ENCODE assay signal across 19 cellular contexts in the genomic region with DNA sequence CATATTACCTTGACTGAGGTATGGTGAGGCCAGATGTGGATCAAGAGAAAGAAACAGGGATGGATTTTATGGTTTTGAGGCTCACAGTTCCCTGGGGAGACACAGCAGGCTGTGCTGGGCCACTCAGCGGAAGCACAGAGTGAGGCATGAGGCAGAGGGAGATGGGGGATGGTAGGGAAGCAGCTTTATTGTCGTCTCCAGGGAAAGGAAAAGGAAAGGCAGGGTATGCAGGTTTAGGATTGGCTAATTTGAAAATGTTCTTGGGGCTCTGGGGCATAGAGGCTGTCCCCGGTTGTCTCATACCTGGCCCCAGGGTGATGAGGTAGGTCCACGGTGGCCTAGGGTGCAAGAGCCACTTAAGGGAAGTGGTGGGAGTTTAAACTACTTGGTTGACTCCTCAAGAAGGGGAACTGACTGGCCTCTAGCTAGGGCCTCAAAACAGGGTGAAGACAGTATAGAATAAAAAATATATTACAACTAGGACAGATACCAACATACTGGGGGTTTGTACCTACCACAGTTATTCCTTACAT.
DNase-seq lines count a peak whose midpoint lies in the region; ATAC-seq and TF ChIP-seq lines count a peak whose summit lies in the region.
"Had no signal": no experiment of that assay in that cellular context is flagged by ENCODE, and none has a peak within 500 bp of the region (broad histone marks: within the 10 kb centered on the region; RNA-seq: fewer than 3 reads in every experiment).

No MANE protein-coding gene starts in this region.

- peaks cover 0 to 8% (median 2%) of the 10 kb centered on the region in 8 donors for H3K9me3 ChIP-seq in spleen

- no peak overlapping the region for H3K27ac Mint-ChIP-seq in activated naive CD8-positive, alpha-beta T cell treated with anti-CD3 and anti-CD28 coated beads, Interleukin-2, amount 50 U/mL, for 24 hours
- H3K27ac Mint-ChIP-seq in activated naive CD8-positive, alpha-beta T cell treated with anti-CD3 and anti-CD28 coated beads for 36 hours, result no peak overlapping the region
- peak overlapping the region; percentile 21 for H3K27ac Mint-ChIP-seq in activated T-helper 17 cell treated with anti-CD3 and anti-CD28 coated beads, Interleukin-2, amount 50 U/mL, for 72 hours
- H3K27ac Mint-ChIP-seq in neural crest cell (ENCODE audit: unreplicated experiment), result peak overlapping the region; percentile 97

- WGBS in spleen, 5 donors, result 67 to 79% (median 75%) methylated on average over 4 of the region's 4 CpGs

- no peaks in the 10 kb centered on the region for H3K36me3 ChIP-seq in spleen

- DNase-seq in activated naive CD8-positive, alpha-beta T cell treated with anti-CD3 and anti-CD28 coated beads, Interleukin-2, amount 50 U/mL, for 24 hours, result no peak
- no peak for DNase-seq in activated naive CD8-positive, alpha-beta T cell treated with anti-CD3 and anti-CD28 coated beads for 36 hours
- no peak for DNase-seq in neural crest cell (ENCODE audit: low read depth, low spot score)
- DNase-seq in spleen, result no peak
- no peak for DNase-seq in dedifferentiated amniotic fluid mesenchymal stem cell (ENCODE audit: extremely low spot score)
- no peak for DNase-seq in SHP77 (lab: John Stamatoyannopoulos, UW)
- DNase-seq: DMS79, H9, KG1, NCI-H1092 treated with DMSO at 0.1 percent for 48 hours, NCI-H1436 treated with DMSO at 0.1 percent for 48 hours, NCI-H1930, NCI-H2227 treated with DMSO at 0.1 percent for 48 hours, NCI-H510A, PC-9, RPMI8226, SHP77 treated with DMSO at 0.1 percent for 48 hours had no signal

- H3K4me3 ChIP-seq in spleen, result no peak overlapping the region
- H3K4me3 ChIP-seq: PC-9, SK-N-MC had no signal

- H3K4me1 ChIP-seq in spleen, result no peaks in the 10 kb centered on the region

- TF ChIP-seq CTCF in neural crest cell (conservative IDR thresholded peaks at IDR 0.05) (no peak), spleen (IDR thresholded peaks at IDR 0.05 in 8 of 11, conservative IDR thresholded peaks at IDR 0.05 in 3 of 11) (no peak)

- no peak for TF ChIP-seq POLR2A in spleen (IDR thresholded peaks at IDR 0.05)

- H3K27me3 Mint-ChIP-seq in activated naive CD8-positive, alpha-beta T cell treated with anti-CD3 and anti-CD28 coated beads, Interleukin-2, amount 50 U/mL, for 24 hours, result peaks cover 5% of the 10 kb centered on the region
- peaks cover 5% of the 10 kb centered on the region for H3K27me3 Mint-ChIP-seq in activated naive CD8-positive, alpha-beta T cell treated with anti-CD3 and anti-CD28 coated beads for 36 hours
- peaks cover 6% of the 10 kb centered on the region for H3K27me3 Mint-ChIP-seq in activated T-helper 17 cell treated with anti-CD3 and anti-CD28 coated beads, Interleukin-2, amount 50 U/mL, for 72 hours
- H3K27me3 Mint-ChIP-seq in neural crest cell (ENCODE audit: low read depth), result no peaks in the 10 kb centered on the region

- H3K36me3 Mint-ChIP-seq in activated naive CD8-positive, alpha-beta T cell treated with anti-CD3 and anti-CD28 coated beads, Interleukin-2, amount 50 U/mL, for 24 hours (ENCODE audit: low read depth), result no peaks in the 10 kb centered on the region
- H3K36me3 Mint-ChIP-seq in activated naive CD8-positive, alpha-beta T cell treated with anti-CD3 and anti-CD28 coated beads for 36 hours, result no peaks in the 10 kb centered on the region
- no peaks in the 10 kb centered on the region for H3K36me3 Mint-ChIP-seq in activated T-helper 17 cell treated with anti-CD3 and anti-CD28 coated beads, Interleukin-2, amount 50 U/mL, for 72 hours (ENCODE audit: low read depth)
- H3K36me3 Mint-ChIP-seq in neural crest cell (ENCODE audit: low read depth), result peaks cover 6% of the 10 kb centered on the region

- H3K4me3 Mint-ChIP-seq in activated naive CD8-positive, alpha-beta T cell treated with anti-CD3 and anti-CD28 coated beads, Interleukin-2, amount 50 U/mL, for 24 hours, result no peak overlapping the region
- no peak overlapping the region for H3K4me3 Mint-ChIP-seq in activated naive CD8-positive, alpha-beta T cell treated with anti-CD3 and anti-CD28 coated beads for 36 hours
- H3K4me3 Mint-ChIP-seq in activated T-helper 17 cell treated with anti-CD3 and anti-CD28 coated beads, Interleukin-2, amount 50 U/mL, for 72 hours, result no peak overlapping the region
- no peak overlapping the region for H3K4me3 Mint-ChIP-seq in neural crest cell
- H3K4me3 Mint-ChIP-seq: H9 had no signal

- peaks cover under 1% of the 10 kb centered on the region for H3K9me3 Mint-ChIP-seq in activated naive CD8-positive, alpha-beta T cell treated with anti-CD3 and anti-CD28 coated beads, Interleukin-2, amount 50 U/mL, for 24 hours
- no peaks in the 10 kb centered on the region for H3K9me3 Mint-ChIP-seq in activated naive CD8-positive, alpha-beta T cell treated with anti-CD3 and anti-CD28 coated beads for 36 hours
- H3K9me3 Mint-ChIP-seq in activated T-helper 17 cell treated with anti-CD3 and anti-CD28 coated beads, Interleukin-2, amount 50 U/mL, for 72 hours, result peaks cover under 1% of the 10 kb centered on the region
- peaks cover 7% of the 10 kb centered on the region for H3K9me3 Mint-ChIP-seq in neural crest cell

- no peaks in the 10 kb centered on the region for H3K27me3 ChIP-seq in spleen (replicated peaks in 1 of 7)

- peak; percentile 7 for ATAC-seq in activated naive CD8-positive, alpha-beta T cell treated with anti-CD3 and anti-CD28 coated beads, Interleukin-2, amount 50 U/mL, for 24 hours
- peak; percentile 34 for ATAC-seq in activated T-helper 17 cell treated with anti-CD3 and anti-CD28 coated beads, Interleukin-2, amount 50 U/mL, for 72 hours (replicated peaks)

- intact Hi-C loops in spleen (cut with DNase I; ENCODE audit: low total_unique reads), result no loop called here

- no peak overlapping the region for H3K27ac ChIP-seq in spleen
- H3K27ac ChIP-seq: PC-9, SK-N-MC had no signal

- peaks cover 9% of the 10 kb centered on the region for H3K4me1 Mint-ChIP-seq in activated naive CD8-positive, alpha-beta T cell treated with anti-CD3 and anti-CD28 coated beads, Interleukin-2, amount 50 U/mL, for 24 hours
- H3K4me1 Mint-ChIP-seq in activated naive CD8-positive, alpha-beta T cell treated with anti-CD3 and anti-CD28 coated beads for 36 hours, result no peaks in the 10 kb centered on the region
- H3K4me1 Mint-ChIP-seq in activated T-helper 17 cell treated with anti-CD3 and anti-CD28 coated beads, Interleukin-2, amount 50 U/mL, for 72 hours, result peaks cover 4% of the 10 kb centered on the region
- peaks cover 13% of the 10 kb centered on the region for H3K4me1 Mint-ChIP-seq in neural crest cell

Comparison
In these comparisons a context has a peak if more than half of its experiments do, and no peak if none do; other contexts are left out.
1. H3K27ac Mint-ChIP-seq: peak in activated T-helper 17 cell treated with anti-CD3 and anti-CD28 coated beads, Interleukin-2, amount 50 U/mL, for 72 hours (single experiment) and neural crest cell (single experiment); none in activated naive CD8-positive, alpha-beta T cell treated with anti-CD3 and anti-CD28 coated beads, Interleukin-2, amount 50 U/mL, for 24 hours (single experiment) and activated naive CD8-positive, alpha-beta T cell treated with anti-CD3 and anti-CD28 coated beads for 36 hours (single experiment).